ENCODE assay signal across 8 cellular contexts in genomic region chr1:62438163-62438562, GRCh38. TPM values are rescaled to one million over a fixed set of nuclear protein-coding genes. Genes with fewer than 3 reads are reported as not detected.
DNase-seq lines count a peak whose midpoint lies in the region; ATAC-seq and TF ChIP-seq lines count a peak whose summit lies in the region.

No MANE protein-coding gene starts in this region.

- intact Hi-C loops in MCF 10A (cut with micrococcal nuclease): loop anchor here (5.0 kb wide), 1 partner anchor 249 kb away; the partner anchor contains the start of gene DOCK7

- CTCF ChIA-PET in MCF 10A (lab: Yijun Ruan, JAX): interaction anchor here (1.0 kb wide), 1 partner anchor 9 kb away, joined by 4 read pairs; no protein-coding TSS in a partner anchor

- H3K4me3 ChIP-seq in NB4 (ENCODE audit: low read depth, low read length): peak overlapping the region; percentile 99

- H3K36me3 Mint-ChIP-seq in MCF 10A (ENCODE audit: insufficient read depth, unreplicated experiment) (peaks cover 18% of the 10 kb centered on the region), mesothelial cell of epicardium (peaks cover 5% of the 10 kb centered on the region)

- POLR2A ChIA-PET in MCF 10A (lab: Yijun Ruan, JAX): interaction anchor here (0.8 to 2.8 kb wide), 7 partner anchors 9 to 253 kb away, joined by 3 to 10 read pairs (median 4); no protein-coding TSS in a partner anchor

- H3K4me1 Mint-ChIP-seq in MCF 10A (ENCODE audit: insufficient read depth, unreplicated experiment) (peaks cover 24% of the 10 kb centered on the region), mesothelial cell of epicardium (peaks cover 27% of the 10 kb centered on the region)

- no peak for TF ChIP-seq POLR2A in NB4 (IDR thresholded peaks at IDR 0.05; ENCODE audit: extremely low read depth, insufficient read length)

- H3K27me3 Mint-ChIP-seq in MCF 10A (ENCODE audit: insufficient read depth, unreplicated experiment): no peaks in the 10 kb centered on the region
- H3K27me3 Mint-ChIP-seq in mesothelial cell of epicardium (ENCODE audit: low read depth): no peaks in the 10 kb centered on the region

- BruUV-seq in MCF 10A (replicated peaks; lab: Mats Ljungman, UMichigan): no TSS peak

- ATAC-seq in GM21737 (IDR thresholded peaks at IDR 0.05; ENCODE audit: unreplicated experiment): no peak

- TF ChIP-seq CTCF in NB4 (IDR thresholded peaks at IDR 0.05; ENCODE audit: low read depth, low read length) (no peak), MCF 10A (IDR thresholded peaks at IDR 0.05; ENCODE audit: unreplicated experiment) (no peak), mesothelial cell of epicardium (IDR thresholded peaks at IDR 0.05; ENCODE audit: unreplicated experiment) (no peak)

- H3K9me3 Mint-ChIP-seq in MCF 10A (ENCODE audit: unreplicated experiment) (no peaks in the 10 kb centered on the region), mesothelial cell of epicardium (no peaks in the 10 kb centered on the region)

- DNase-seq in DMS53 (lab: John Stamatoyannopoulos, UW) (peak; percentile 44), DMS53 treated with DMSO at 0.1 percent for 48 hours (lab: John Stamatoyannopoulos, UW; ENCODE audit: unreplicated experiment) (no peak), NB4 (ENCODE audit: low read depth) (peak; percentile 31), MCF 10A (ENCODE audit: unreplicated experiment) (peak; percentile 31), mesothelial cell of epicardium (ENCODE audit: low spot score in 2 of 2, unreplicated experiment in 2 of 2) (no peak), HuH-7.5 (ENCODE audit: low spot score) (no peak), UCSD-AML1 (lab: John Stamatoyannopoulos, UW; ENCODE audit: unreplicated experiment) (no peak)

- H3K27ac Mint-ChIP-seq in MCF 10A (ENCODE audit: low read depth, unreplicated experiment) (peak overlapping the region; percentile 65), mesothelial cell of epicardium (peak overlapping the region; percentile 89)

- H3K4me3 Mint-ChIP-seq in MCF 10A (ENCODE audit: unreplicated experiment): peak overlapping the region; percentile 69
- H3K4me3 Mint-ChIP-seq in mesothelial cell of epicardium: peak overlapping the region; percentile 93

RNA-seq across cellular contexts. Expression of gene USP1, which starts 1.3 kb away (rescaled TPM):
- total RNA-seq in MCF 10A (2022) (32.8 and 47.2 TPM in 2 replicates), mesothelial cell of epicardium (24.4 to 25.1 TPM (median 24.8 TPM) in 3 replicates)

Comparison
In these comparisons a context has a peak if more than half of its experiments do, and no peak if none do; other contexts are left out.
1. DNase-seq: peak in DMS53 (single experiment), NB4 (single experiment) and MCF 10A (single experiment); none in DMS53 treated with DMSO at 0.1 percent for 48 hours (single experiment), mesothelial cell of epicardium (0 of 2), HuH-7.5 (single experiment) and UCSD-AML1 (single experiment).